8 cellular contexts compared by ENCODE assay signal in genomic region chr20:51541189-51542032, GRCh38. TPM values are rescaled to one million over a fixed set of nuclear protein-coding genes. Genes with fewer than 3 reads are reported as not detected.
A peak's percentile ranks its signal among the peaks of the same experiment; 100 is the strongest.
DNase-seq lines count a peak whose midpoint lies in the region; ATAC-seq and TF ChIP-seq lines count a peak whose summit lies in the region.

No MANE protein-coding gene starts in this region.

- peak; percentile 45 to 86 (median 66) for DNase-seq in CD4-positive, alpha-beta T cell
- DNase-seq in NCI-H1092 treated with DMSO at 0.1 percent for 48 hours (lab: John Stamatoyannopoulos, UW) = peak; percentile 53
- peak; percentile 90 for DNase-seq in activated CD4-positive, alpha-beta memory T cell treated with anti-CD3 and anti-CD28 coated beads, Interleukin-2, amount 10 ng/mL, durations not matched to agents 7 days and 5 days
- peak; percentile 74 to 88 for DNase-seq in stimulated activated CD8-positive, alpha-beta memory T cell treated with anti-CD3 and anti-CD28 coated beads, Interleukin-7, amount 100 ng/mL, for 48 hours (ENCODE audit: extremely low read depth in 1 of 2, low read depth in 1 of 2)
- DNase-seq in GM19238 (ENCODE audit: insufficient read length, low spot score) = no peak

- peak overlapping the region; percentile 89 for H3K27ac Mint-ChIP-seq in CD4-positive, alpha-beta T cell
- peak overlapping the region; percentile 99 for H3K27ac Mint-ChIP-seq in activated CD4-positive, alpha-beta memory T cell treated with anti-CD3 and anti-CD28 coated beads, Interleukin-2, amount 10 ng/mL, durations not matched to agents 7 days and 5 days

- peak overlapping the region; percentile 99 for H3K27ac ChIP-seq in CD4-positive, alpha-beta T cell (ENCODE audit: low read depth, low read length)

- peak; percentile 79 for ATAC-seq in CD4-positive, alpha-beta T cell (ENCODE audit: poor library complexity)
- peak; percentile 54 for ATAC-seq in GM21447 (IDR thresholded peaks at IDR 0.05; ENCODE audit: unreplicated experiment)

- no peak for TF ChIP-seq CTCF in CD4-positive, alpha-beta T cell (IDR thresholded peaks at IDR 0.05)

- no peaks in the 10 kb centered on the region for H3K4me1 ChIP-seq in endocrine pancreas (ENCODE audit: control insufficient read depth, insufficient read depth, low read length)
- peaks cover 17% of the 10 kb centered on the region for H3K4me1 ChIP-seq in mucosa of stomach (ENCODE audit: control insufficient read depth, insufficient read depth, low read length)

- peak overlapping the region; percentile 98 for H3K4me3 Mint-ChIP-seq in CD4-positive, alpha-beta T cell
- H3K4me3 Mint-ChIP-seq in activated CD4-positive, alpha-beta memory T cell treated with anti-CD3 and anti-CD28 coated beads, Interleukin-2, amount 10 ng/mL, durations not matched to agents 7 days and 5 days = peak overlapping the region; percentile 99

- H3K4me3 ChIP-seq in endocrine pancreas (ENCODE audit: control insufficient read depth, insufficient read depth, low read length) (no peak overlapping the region), mucosa of stomach (ENCODE audit: low read length) (peak overlapping the region; percentile 58)

- no peaks in the 10 kb centered on the region for H3K9me3 ChIP-seq in CD4-positive, alpha-beta T cell (ENCODE audit: control insufficient read depth, low read length)
- no peaks in the 10 kb centered on the region for H3K9me3 ChIP-seq in endocrine pancreas (ENCODE audit: control insufficient read depth, low read length)
- no peaks in the 10 kb centered on the region for H3K9me3 ChIP-seq in mucosa of stomach (ENCODE audit: control insufficient read depth, low read length)

- peaks cover 55% of the 10 kb centered on the region for H3K4me1 Mint-ChIP-seq in CD4-positive, alpha-beta T cell (ENCODE audit: low read depth)
- peaks cover 53% of the 10 kb centered on the region for H3K4me1 Mint-ChIP-seq in activated CD4-positive, alpha-beta memory T cell treated with anti-CD3 and anti-CD28 coated beads, Interleukin-2, amount 10 ng/mL, durations not matched to agents 7 days and 5 days

- H3K27me3 Mint-ChIP-seq in CD4-positive, alpha-beta T cell = no peaks in the 10 kb centered on the region
- peaks cover 27% of the 10 kb centered on the region for H3K27me3 Mint-ChIP-seq in activated CD4-positive, alpha-beta memory T cell treated with anti-CD3 and anti-CD28 coated beads, Interleukin-2, amount 10 ng/mL, durations not matched to agents 7 days and 5 days

- H3K36me3 ChIP-seq in endocrine pancreas (ENCODE audit: control insufficient read depth, insufficient read depth, low read length) = no peaks in the 10 kb centered on the region
- no peaks in the 10 kb centered on the region for H3K36me3 ChIP-seq in mucosa of stomach (ENCODE audit: control insufficient read depth, insufficient read depth, low read length)

- CTCF ChIA-PET in CD4-positive, alpha-beta T cell (lab: Charles Lee) = interaction anchor here (0.6 to 3.6 kb wide), 15 partner anchors 10 to 747 kb away, joined by 3 to 15 read pairs (median 3); partner anchors contain the start of gene BCAS4
- CTCF ChIA-PET in activated CD4-positive, alpha-beta memory T cell treated with anti-CD3 and anti-CD28 coated beads, Interleukin-2, amount 10 ng/mL, durations not matched to agents 7 days and 5 days (lab: Charles Lee) = interaction anchor here (0.9 to 3.1 kb wide), 15 partner anchors 9 to 554 kb away, joined by 3 to 27 read pairs (median 4); no protein-coding TSS in a partner anchor

- intact Hi-C loops in CD4-positive, alpha-beta T cell (cut with DNase I, micrococcal nuclease) = loop anchor here (1.0 to 5.0 kb wide), 8 partner anchors 12 to 154 kb away; no protein-coding TSS in a partner anchor

- H3K36me3 Mint-ChIP-seq in CD4-positive, alpha-beta T cell (ENCODE audit: low read depth) = peaks cover 48% of the 10 kb centered on the region
- peaks cover 49% of the 10 kb centered on the region for H3K36me3 Mint-ChIP-seq in activated CD4-positive, alpha-beta memory T cell treated with anti-CD3 and anti-CD28 coated beads, Interleukin-2, amount 10 ng/mL, durations not matched to agents 7 days and 5 days (ENCODE audit: low read depth)

- POLR2A ChIA-PET in CD4-positive, alpha-beta T cell (lab: Charles Lee) = interaction anchor here (0.8 to 4.2 kb wide), 19 partner anchors 7 to 610 kb away, joined by 3 to 37 read pairs (median 4); partner anchors contain the start of gene ADNP
- POLR2A ChIA-PET in activated CD4-positive, alpha-beta memory T cell treated with anti-CD3 and anti-CD28 coated beads, Interleukin-2, amount 10 ng/mL, durations not matched to agents 7 days and 5 days (lab: Charles Lee) = interaction anchor here (0.6 to 5.4 kb wide), 24 partner anchors 10 to 583 kb away, joined by 3 to 56 read pairs (median 6); partner anchors contain the start of gene DPM1

- H3K9ac ChIP-seq in endocrine pancreas (ENCODE audit: control insufficient read depth, insufficient read depth, low read length) (peak overlapping the region; percentile 26), mucosa of stomach (ENCODE audit: low read length) (peak overlapping the region; percentile 77)

- H3K27me3 ChIP-seq in CD4-positive, alpha-beta T cell (ENCODE audit: control insufficient read depth, insufficient read depth, low read length) = no peaks in the 10 kb centered on the region
- no peaks in the 10 kb centered on the region for H3K27me3 ChIP-seq in endocrine pancreas (ENCODE audit: control insufficient read depth, insufficient read depth, low read length)
- H3K27me3 ChIP-seq in mucosa of stomach (ENCODE audit: control insufficient read depth, insufficient read depth, low read length) = peaks cover 3% of the 10 kb centered on the region

- H3K9me3 Mint-ChIP-seq in CD4-positive, alpha-beta T cell = no peaks in the 10 kb centered on the region
- no peaks in the 10 kb centered on the region for H3K9me3 Mint-ChIP-seq in activated CD4-positive, alpha-beta memory T cell treated with anti-CD3 and anti-CD28 coated beads, Interleukin-2, amount 10 ng/mL, durations not matched to agents 7 days and 5 days

RNA-seq across cellular contexts. Expression of gene NFATC2, which starts 1.1 kb away (rescaled TPM):
- 10 to 100 TPM; 32.5 to 33.2 TPM for total RNA-seq in CD4-positive, alpha-beta T cell
- 10 to 100 TPM; 53.3 to 56.9 TPM for total RNA-seq in activated CD4-positive, alpha-beta memory T cell treated with anti-CD3 and anti-CD28 coated beads, Interleukin-2, amount 10 ng/mL, durations not matched to agents 7 days and 5 days
